Comparison of ENCODE assay signal across 14 cellular contexts in the genomic region with DNA sequence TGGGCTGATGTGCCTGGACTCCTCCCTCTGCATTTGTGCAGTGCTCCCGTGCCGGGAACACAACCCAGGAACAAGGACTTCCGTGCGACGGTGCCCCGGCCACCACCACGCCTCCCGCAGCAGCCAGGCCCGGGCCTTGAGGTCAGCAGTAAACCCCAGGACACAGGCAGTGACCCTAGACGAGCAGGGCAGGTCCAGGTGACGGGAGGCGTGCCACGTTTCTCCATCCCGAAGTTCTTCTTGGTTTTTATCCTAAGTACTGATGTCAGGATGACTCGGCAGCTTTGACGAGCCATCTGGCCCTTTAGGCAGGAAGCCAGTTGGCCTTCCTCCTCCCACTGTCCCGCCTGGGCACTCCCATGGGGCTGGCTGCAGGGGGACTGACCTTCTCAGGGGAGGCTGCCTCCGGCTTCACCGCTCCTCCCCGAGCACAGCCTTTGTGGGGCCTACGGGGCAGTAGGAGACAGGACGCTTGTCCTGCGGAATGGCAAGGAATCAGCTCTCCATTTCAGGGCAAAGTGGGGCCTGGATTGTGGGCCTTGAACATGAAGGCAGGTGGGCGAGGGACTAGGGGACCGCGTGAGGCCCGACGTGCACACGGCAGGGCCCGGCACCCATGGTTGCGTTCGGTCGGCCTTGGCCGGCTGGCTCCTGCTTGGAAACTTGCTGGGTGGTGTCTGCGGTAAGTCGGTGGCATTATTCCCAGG.
DNase-seq lines count a peak whose midpoint lies in the region; TF ChIP-seq lines count a peak whose summit lies in the region.
"Had no signal": no experiment of that assay in that cellular context is flagged by ENCODE, and none has a peak within 500 bp of the region (broad histone marks: within the 10 kb centered on the region; RNA-seq: fewer than 3 reads in every experiment).

No MANE protein-coding gene starts in this region.

- H3K27ac Mint-ChIP-seq in CD8-positive, alpha-beta memory T cell, result no peak overlapping the region
- H3K27ac Mint-ChIP-seq in activated CD4-positive, alpha-beta T cell treated with anti-CD3 and anti-CD28 coated beads, Interleukin-2, amount 10 ng/mL, durations not matched to agents 24 days and 14 days, result no peak overlapping the region
- H3K27ac Mint-ChIP-seq: nephron had no signal

- no peak for TF ChIP-seq POLR2A in NB4 (IDR thresholded peaks at IDR 0.05; ENCODE audit: extremely low read depth, insufficient read length)

- intact Hi-C loops in activated CD4-positive, alpha-beta T cell treated with anti-CD3 and anti-CD28 coated beads, Interleukin-2, amount 10 ng/mL, durations not matched to agents 24 days and 14 days (cut with micrococcal nuclease), result no loop called here

- POLR2A ChIA-PET in CD8-positive, alpha-beta memory T cell (lab: Charles Lee), result no interaction called here

- no peak overlapping the region for H3K4me3 Mint-ChIP-seq in CD8-positive, alpha-beta memory T cell
- no peak overlapping the region for H3K4me3 Mint-ChIP-seq in activated CD4-positive, alpha-beta T cell treated with anti-CD3 and anti-CD28 coated beads, Interleukin-2, amount 10 ng/mL, durations not matched to agents 24 days and 14 days
- H3K4me3 Mint-ChIP-seq: nephron had no signal

- peaks cover 9 to 11% (median 10%) of the 10 kb centered on the region in 3 donors for H3K4me1 Mint-ChIP-seq in CD8-positive, alpha-beta memory T cell
- peaks cover 9% of the 10 kb centered on the region for H3K4me1 Mint-ChIP-seq in activated CD4-positive, alpha-beta T cell treated with anti-CD3 and anti-CD28 coated beads, Interleukin-2, amount 10 ng/mL, durations not matched to agents 24 days and 14 days

- no peak for DNase-seq in CD8-positive, alpha-beta memory T cell
- DNase-seq in NB4 (ENCODE audit: low read depth) (peak; percentile 46), choroid plexus epithelial cell (ENCODE audit: low read depth) (peak; percentile 62), myocyte (ENCODE audit: low read depth) (peak; percentile 74), D341Med (ENCODE audit: low spot score) (no peak), NCI-H146 treated with DMSO at 0.1 percent for 48 hours (lab: John Stamatoyannopoulos, UW; ENCODE audit: unreplicated experiment) (no peak), GF-D8 (lab: John Stamatoyannopoulos, UW) (no peak)
- DNase-seq in activated CD4-positive, alpha-beta T cell treated with anti-CD3 and anti-CD28 coated beads, Interleukin-2, amount 10 ng/mL, durations not matched to agents 24 days and 14 days, result no peak
- DNase-seq: DMS79, NCI-H187 had no signal

- H3K36me3 ChIP-seq in CD8-positive, alpha-beta memory T cell (ENCODE audit: insufficient read depth, low read length), result no peaks in the 10 kb centered on the region
- H3K36me3 ChIP-seq: cardiac muscle cell, tibial nerve had no signal

- no peak for TF ChIP-seq CTCF in NB4 (IDR thresholded peaks at IDR 0.05; ENCODE audit: low read depth, low read length)
- TF ChIP-seq CTCF in choroid plexus epithelial cell (conservative IDR thresholded peaks at IDR 0.05; ENCODE audit: low read depth, low read length), result no peak

- H3K9me3 ChIP-seq in CD8-positive, alpha-beta memory T cell (ENCODE audit: low read length), result no peaks in the 10 kb centered on the region
- H3K9me3 ChIP-seq: tibial nerve had no signal

- peak overlapping the region; percentile 61 for H3K27ac ChIP-seq in CD8-positive, alpha-beta memory T cell (ENCODE audit: low read depth, low read length)
- H3K27ac ChIP-seq: cardiac muscle cell, hepatocyte, tibial nerve had no signal

- peaks cover 15 to 32% of the 10 kb centered on the region in 2 donors for H3K27me3 Mint-ChIP-seq in CD8-positive, alpha-beta memory T cell
- H3K27me3 Mint-ChIP-seq in activated CD4-positive, alpha-beta T cell treated with anti-CD3 and anti-CD28 coated beads, Interleukin-2, amount 10 ng/mL, durations not matched to agents 24 days and 14 days, result peaks cover 20% of the 10 kb centered on the region

- CTCF ChIA-PET in CD8-positive, alpha-beta memory T cell (lab: Charles Lee), result interaction anchor here (1.4 kb wide), 1 partner anchor 382 kb away, joined by 3 read pairs; no protein-coding TSS in a partner anchor

- no peaks in the 10 kb centered on the region for H3K27me3 ChIP-seq in CD8-positive, alpha-beta memory T cell (ENCODE audit: insufficient read depth, low read length, poor library complexity, severe bottlenecking)
- H3K27me3 ChIP-seq: cardiac muscle cell, hepatocyte, tibial nerve had no signal

- peaks cover 0 to 3% (median 0%) of the 10 kb centered on the region in 3 donors for H3K36me3 Mint-ChIP-seq in CD8-positive, alpha-beta memory T cell
- no peaks in the 10 kb centered on the region for H3K36me3 Mint-ChIP-seq in activated CD4-positive, alpha-beta T cell treated with anti-CD3 and anti-CD28 coated beads, Interleukin-2, amount 10 ng/mL, durations not matched to agents 24 days and 14 days (ENCODE audit: low read depth)

- no peak overlapping the region for H3K4me3 ChIP-seq in CD8-positive, alpha-beta memory T cell (ENCODE audit: low read length)
- H3K4me3 ChIP-seq in NB4 (ENCODE audit: low read depth, low read length) (no peak overlapping the region), choroid plexus epithelial cell (ENCODE audit: low read depth, low read length) (no peak overlapping the region)
- H3K4me3 ChIP-seq: cardiac muscle cell, hepatocyte, tibial nerve had no signal

- peaks cover 4% of the 10 kb centered on the region for H3K4me1 ChIP-seq in CD8-positive, alpha-beta memory T cell (ENCODE audit: insufficient read depth, low read length)

- H3K9me3 Mint-ChIP-seq in CD8-positive, alpha-beta memory T cell, result no peaks in the 10 kb centered on the region
- H3K9me3 Mint-ChIP-seq in activated CD4-positive, alpha-beta T cell treated with anti-CD3 and anti-CD28 coated beads, Interleukin-2, amount 10 ng/mL, durations not matched to agents 24 days and 14 days, result no peaks in the 10 kb centered on the region
- H3K9me3 Mint-ChIP-seq: nephron had no signal

Comparison
In these comparisons a context has a peak if more than half of its experiments do, and no peak if none do; other contexts are left out.
1. DNase-seq: peak in NB4 (single experiment), choroid plexus epithelial cell (single experiment) and myocyte (single experiment); none in CD8-positive, alpha-beta memory T cell (0 of 5), D341Med (single experiment), NCI-H146 treated with DMSO at 0.1 percent for 48 hours (single experiment), GF-D8 (single experiment) and activated CD4-positive, alpha-beta T cell treated with anti-CD3 and anti-CD28 coated beads, Interleukin-2, amount 10 ng/mL, durations not matched to agents 24 days and 14 days (single experiment).